In genomic region chr6:14734052-14734415, GRCh38 we compare ENCODE assay signal across 12 cellular contexts.
DNase-seq lines count a peak whose midpoint lies in the region; FAIRE-seq and TF ChIP-seq lines count a peak whose summit lies in the region.
"Had no signal": no experiment of that assay in that cellular context is flagged by ENCODE, and none has a peak within 500 bp of the region (broad histone marks: within the 10 kb centered on the region; RNA-seq: fewer than 3 reads in every experiment).

No MANE protein-coding gene starts in this region.

- no peaks in the 10 kb centered on the region for H3K27me3 ChIP-seq in ACC112 (ENCODE audit: insufficient read depth, low read length)
- no peaks in the 10 kb centered on the region for H3K27me3 ChIP-seq in keratinocyte (ENCODE audit: control insufficient read depth, extremely low read depth, insufficient read depth, low read length)
- no peaks in the 10 kb centered on the region for H3K27me3 ChIP-seq in endodermal cell (ENCODE audit: control insufficient read depth, insufficient read depth, low read length, poor library complexity, severe bottlenecking)

- H3K4me3 ChIP-seq in ACC112 (ENCODE audit: low read depth, low read length): no peak overlapping the region
- H3K4me3 ChIP-seq in keratinocyte (ENCODE audit: control insufficient read depth in 2 of 3, extremely low read depth in 1 of 3, insufficient read depth in 2 of 3, low read depth in 1 of 3, low read length in 3 of 3): no peak overlapping the region
- H3K4me3 ChIP-seq in endodermal cell (ENCODE audit: low read length): no peak overlapping the region

- dilution Hi-C loops in keratinocyte (cut with MboI; ENCODE audit: extremely low pct_ligation_motif_present, low sequenced_read_pairs): no loop called here

- H3K4me2 ChIP-seq in keratinocyte (ENCODE audit: control insufficient read depth, extremely low read depth, insufficient read depth, low read depth, low read length): no peak overlapping the region

- peak overlapping the region; percentile 43 for H2AFZ ChIP-seq in ACC112 (ENCODE audit: low read length, unreplicated experiment)
- no peak overlapping the region for H2AFZ ChIP-seq in keratinocyte (ENCODE audit: control insufficient read depth, low read length)

- H3K27me3 Mint-ChIP-seq in Calu3 (ENCODE audit: unreplicated experiment): no peaks in the 10 kb centered on the region
- no peaks in the 10 kb centered on the region for H3K27me3 Mint-ChIP-seq in activated T-helper 1 cell treated with anti-CD3 and anti-CD28 coated beads, Interleukin-12 subunit alpha, Interleukin-12 subunit beta, Interleukin-2, Interleukin-4 antibody, amounts not matched to agents 30 ng/mL and 10 ng/mL and 1 ng/mL, durations not matched to agents 14 hours and 24 hours and 36 hours (ENCODE audit: insufficient read depth)
- H3K27me3 Mint-ChIP-seq in endodermal cell (ENCODE audit: insufficient read depth): peaks cover 12% of the 10 kb centered on the region

- H3K4me3 Mint-ChIP-seq in Calu3 (ENCODE audit: low read depth, unreplicated experiment): no peak overlapping the region
- H3K4me3 Mint-ChIP-seq in activated T-helper 1 cell treated with anti-CD3 and anti-CD28 coated beads, Interleukin-12 subunit alpha, Interleukin-12 subunit beta, Interleukin-2, Interleukin-4 antibody, amounts not matched to agents 30 ng/mL and 10 ng/mL and 1 ng/mL, durations not matched to agents 14 hours and 24 hours and 36 hours: peak overlapping the region; percentile 36
- no peak overlapping the region for H3K4me3 Mint-ChIP-seq in endodermal cell

- H3K9me3 Mint-ChIP-seq in Calu3 (ENCODE audit: low read depth, unreplicated experiment) (no peaks in the 10 kb centered on the region), endodermal cell (peaks cover 10% of the 10 kb centered on the region)
- H3K9me3 Mint-ChIP-seq in activated T-helper 1 cell treated with anti-CD3 and anti-CD28 coated beads, Interleukin-12 subunit alpha, Interleukin-12 subunit beta, Interleukin-2, Interleukin-4 antibody, amounts not matched to agents 30 ng/mL and 10 ng/mL and 1 ng/mL, durations not matched to agents 14 hours and 24 hours and 36 hours: peaks cover 8% of the 10 kb centered on the region

- H3K9ac ChIP-seq in keratinocyte (ENCODE audit: control insufficient read depth, extremely low read depth, insufficient read depth, low read length): peak overlapping the region; percentile 77
- H3K9ac ChIP-seq in endodermal cell (ENCODE audit: extremely low read depth, low read length, poor library complexity, severe bottlenecking): no peak overlapping the region

- H3K4me1 Mint-ChIP-seq in Calu3 (ENCODE audit: low read depth, unreplicated experiment) (peaks cover 32% of the 10 kb centered on the region), endodermal cell (peaks cover 28% of the 10 kb centered on the region)
- peaks cover 91% of the 10 kb centered on the region for H3K4me1 Mint-ChIP-seq in activated T-helper 1 cell treated with anti-CD3 and anti-CD28 coated beads, Interleukin-12 subunit alpha, Interleukin-12 subunit beta, Interleukin-2, Interleukin-4 antibody, amounts not matched to agents 30 ng/mL and 10 ng/mL and 1 ng/mL, durations not matched to agents 14 hours and 24 hours and 36 hours (ENCODE audit: low read depth)

- peaks cover 12% of the 10 kb centered on the region for H3K36me3 Mint-ChIP-seq in Calu3 (ENCODE audit: insufficient read depth, unreplicated experiment)
- H3K36me3 Mint-ChIP-seq in activated T-helper 1 cell treated with anti-CD3 and anti-CD28 coated beads, Interleukin-12 subunit alpha, Interleukin-12 subunit beta, Interleukin-2, Interleukin-4 antibody, amounts not matched to agents 30 ng/mL and 10 ng/mL and 1 ng/mL, durations not matched to agents 14 hours and 24 hours and 36 hours (ENCODE audit: low read depth): peaks cover 11% of the 10 kb centered on the region
- H3K36me3 Mint-ChIP-seq in endodermal cell (ENCODE audit: low read depth): no peaks in the 10 kb centered on the region

- intact Hi-C loops in Calu3 (cut with micrococcal nuclease; ENCODE audit: unreplicated experiment): no loop called here
- intact Hi-C loops in activated T-helper 1 cell treated with anti-CD3 and anti-CD28 coated beads, Interleukin-12 subunit alpha, Interleukin-12 subunit beta, Interleukin-2, Interleukin-4 antibody, amounts not matched to agents 30 ng/mL and 10 ng/mL and 1 ng/mL, durations not matched to agents 14 hours and 24 hours and 36 hours (cut with micrococcal nuclease): loop anchor here (5.0 kb wide), 5 partner anchors 352 to 947 kb away; no protein-coding TSS in a partner anchor

- CTCF ChIA-PET in Calu3 (lab: Charles Lee): no interaction called here

- no peak for FAIRE-seq in keratinocyte (lab: Jason Lieb, UNC)
- FAIRE-seq: endothelial cell of umbilical vein had no signal

- H3K27ac ChIP-seq in ACC112 (ENCODE audit: low read depth, low read length) (peak overlapping the region; percentile 97), keratinocyte (ENCODE audit: control insufficient read depth, insufficient read depth, low read length) (peak overlapping the region; percentile 99), endodermal cell (ENCODE audit: low read depth, low read length) (no peak overlapping the region)

- DNase-seq in Calu3 (no peak), keratinocyte (ENCODE audit: low read depth, low spot score) (no peak), superior temporal gyrus (ENCODE audit: extremely low spot score) (no peak), endodermal cell (no peak), NCI-H1930 (lab: John Stamatoyannopoulos, UW) (no peak), NOMO-1 treated with dmso at 0.1 percent for 144 hours (lab: John Stamatoyannopoulos, UW; ENCODE audit: unreplicated experiment) (no peak)
- no peak for DNase-seq in activated T-helper 1 cell treated with anti-CD3 and anti-CD28 coated beads, Interleukin-12 subunit alpha, Interleukin-12 subunit beta, Interleukin-2, Interleukin-4 antibody, amounts not matched to agents 30 ng/mL and 10 ng/mL and 1 ng/mL, durations not matched to agents 14 hours and 24 hours and 36 hours (ENCODE audit: low spot score)
- DNase-seq: NCI-H187 treated with DMSO at 0.1 percent for 48 hours; NK-92 treated with Interleukin-12 subunit alpha and Interleukin-12 subunit beta, amount 100 ng/mL, for 24 hours; stimulated activated CD4-positive, alpha-beta T cell treated with anti-CD3 and anti-CD28 coated beads, Interleukin-4, amount 100 ng/mL, for 1 hour had no signal

- H3K79me2 ChIP-seq in ACC112 (ENCODE audit: control insufficient read depth, insufficient read depth, low read length, unreplicated experiment) (no peaks in the 10 kb centered on the region), keratinocyte (ENCODE audit: control insufficient read depth, insufficient read depth, low read length) (no peaks in the 10 kb centered on the region)

- no peak for TF ChIP-seq CTCF in Calu3 (IDR thresholded peaks at IDR 0.05; ENCODE audit: unreplicated experiment)
- no peak for TF ChIP-seq CTCF in keratinocyte (optimal IDR thresholded peaks at IDR 0.05 in 1 of 3, IDR thresholded peaks at IDR 0.05 in 1 of 3, conservative IDR thresholded peaks at IDR 0.05 in 1 of 3; ENCODE audit: extremely low read depth in 1 of 3, insufficient read depth in 2 of 3, low read length in 3 of 3)
- no peak for TF ChIP-seq CTCF in endodermal cell (conservative IDR thresholded peaks at IDR 0.05)

- no peaks in the 10 kb centered on the region for H3K36me3 ChIP-seq in ACC112 (ENCODE audit: insufficient read depth, low read length)
- H3K36me3 ChIP-seq in keratinocyte (ENCODE audit: control insufficient read depth in 2 of 2, extremely low read depth in 1 of 2, insufficient read depth in 2 of 2, low read length in 2 of 2): no peaks in the 10 kb centered on the region
- H3K36me3 ChIP-seq in endodermal cell (ENCODE audit: control insufficient read depth, insufficient read depth, low read length): no peaks in the 10 kb centered on the region

- peaks cover 35% of the 10 kb centered on the region for H3K4me1 ChIP-seq in ACC112 (ENCODE audit: control insufficient read depth, insufficient read depth, low read length, unreplicated experiment)
- peaks cover 39% of the 10 kb centered on the region for H3K4me1 ChIP-seq in keratinocyte (ENCODE audit: control insufficient read depth, extremely low read depth, insufficient read depth, low read length)
- H3K4me1 ChIP-seq in endodermal cell (ENCODE audit: control insufficient read depth, insufficient read depth, low read length): no peaks in the 10 kb centered on the region

- H3K9me1 ChIP-seq in keratinocyte (ENCODE audit: control insufficient read depth, extremely low read depth, insufficient read depth, low read length): no peaks in the 10 kb centered on the region

- BruUV-seq in Calu3 (replicated peaks; lab: Mats Ljungman, UMichigan): no TSS peak

- H3K27ac Mint-ChIP-seq in Calu3 (ENCODE audit: unreplicated experiment): peak overlapping the region; percentile 98
- H3K27ac Mint-ChIP-seq in activated T-helper 1 cell treated with anti-CD3 and anti-CD28 coated beads, Interleukin-12 subunit alpha, Interleukin-12 subunit beta, Interleukin-2, Interleukin-4 antibody, amounts not matched to agents 30 ng/mL and 10 ng/mL and 1 ng/mL, durations not matched to agents 14 hours and 24 hours and 36 hours: peak overlapping the region; percentile 94
- H3K27ac Mint-ChIP-seq in endodermal cell: no peak overlapping the region

- WGBS in endodermal cell (ENCODE audit: insufficient coverage in 1 of 2, insufficient read length in 1 of 2), 2 experiments: 93% methylated on average over 2 of the region's 2 CpGs; no CpG with 5 or more reads in 1 of the 2 experiments

- H4K20me1 ChIP-seq in keratinocyte (ENCODE audit: control insufficient read depth, extremely low read depth, insufficient read depth, low read length): no peaks in the 10 kb centered on the region

- H3K9me3 ChIP-seq in keratinocyte (ENCODE audit: control insufficient read depth, low read depth, low read length) (no peaks in the 10 kb centered on the region), endodermal cell (ENCODE audit: control insufficient read depth, low read length) (peaks cover 13% of the 10 kb centered on the region)
